In the genomic region with DNA sequence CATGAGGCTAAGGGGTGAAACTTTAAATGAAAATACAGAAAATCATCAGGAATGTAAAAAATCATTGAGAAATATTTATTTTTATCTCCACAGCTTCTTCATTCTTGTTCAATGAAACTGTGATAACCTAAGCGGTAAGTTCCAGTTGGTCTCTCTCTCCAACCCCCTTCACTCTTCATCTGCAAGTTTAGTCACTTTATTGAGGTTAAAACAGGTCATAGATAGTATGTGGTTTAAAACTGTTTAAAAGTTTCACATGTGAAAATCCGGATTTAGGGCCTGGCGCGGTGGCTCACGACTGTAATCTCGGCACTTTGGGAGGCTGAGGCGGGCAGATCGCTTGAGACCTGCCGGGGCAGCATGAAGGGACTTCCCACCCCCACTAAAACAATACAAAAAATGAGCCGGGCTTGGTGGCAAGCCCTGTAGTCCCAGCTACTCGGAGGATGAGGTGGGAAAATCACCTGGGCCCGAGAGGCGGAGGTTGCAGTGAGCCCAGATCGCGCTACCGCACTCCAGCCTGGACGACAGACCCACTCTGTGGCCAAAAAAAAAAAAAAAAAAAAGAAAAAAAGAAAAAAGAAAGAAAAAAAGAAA, we compare ENCODE assay signal across 18 cellular contexts. TPM values are rescaled to one million over a fixed set of nuclear protein-coding genes. Genes with fewer than 3 reads are reported as not detected.
DNase-seq lines count a peak whose midpoint lies in the region; ATAC-seq and TF ChIP-seq lines count a peak whose summit lies in the region.
"Had no signal": no experiment of that assay in that cellular context is flagged by ENCODE, and none has a peak within 500 bp of the region (broad histone marks: within the 10 kb centered on the region; RNA-seq: fewer than 3 reads in every experiment).

No MANE protein-coding gene starts in this region.

- H3K4me1 ChIP-seq in CD4-positive, alpha-beta memory T cell (ENCODE audit: insufficient read depth, low read length) = peaks cover 22% of the 10 kb centered on the region
- H3K4me1 ChIP-seq in endodermal cell (ENCODE audit: control insufficient read depth, insufficient read depth, low read length) = peaks cover 8% of the 10 kb centered on the region
- H3K4me1 ChIP-seq in neuron (ENCODE audit: insufficient read depth, low read length) = peaks cover 5% of the 10 kb centered on the region
- H3K4me1 ChIP-seq in SJCRH30 = no peaks in the 10 kb centered on the region; the same call in 1 of the 2 replicates
- H3K4me1 ChIP-seq: uterus had no signal

- peak in 1 of 5 donors; percentile 41 for DNase-seq in CD4-positive, alpha-beta memory T cell
- DNase-seq in M059J (ENCODE audit: low read depth) (peak; percentile 23), endodermal cell (peak; percentile 54), COLO829 (ENCODE audit: low spot score) (no peak), SJCRH30 (no peak), T-cell (no peak)
- DNase-seq: activated CD4-positive, alpha-beta T cell treated with anti-CD3 and anti-CD28 coated beads for 1 hour; activated T-cell treated with anti-CD3 and anti-CD28 coated beads, Interleukin-2, amount 50 U/mL, for 24 hours; anterior cingulate cortex; cortex of kidney; PC-9; stimulated activated CD4-positive, alpha-beta T cell treated with anti-CD3 and anti-CD28 coated beads, Interleukin-4, amount 100 ng/mL, for 24 hours; stimulated activated naive B cell treated with anti-CD40 and anti-IgM and Interleukin-4, amounts not matched to agents 10 μg/mL and 1 μg/mL and 100 μg/mL, for 72 hours; SW 1271; uterus had no signal

- peak overlapping the region in 4 of 8 donors; percentile 21 to 93 (median 43) for H3K4me3 Mint-ChIP-seq in CD4-positive, alpha-beta memory T cell
- H3K4me3 Mint-ChIP-seq in endodermal cell = no peak overlapping the region
- peak overlapping the region in 1 of 3 donors; percentile 22 for H3K4me3 Mint-ChIP-seq in T-cell

- ATAC-seq in HG03469 (IDR thresholded peaks at IDR 0.05; ENCODE audit: unreplicated experiment) = no peak
- no peak for ATAC-seq in T-cell (replicated peaks in 1 of 4)
- ATAC-seq: stimulated activated naive B cell treated with anti-CD40 and anti-IgM and Interleukin-4, amounts not matched to agents 10 μg/mL and 1 μg/mL and 100 μg/mL, for 72 hours had no signal

- peaks cover 11 to 29% (median 16%) of the 10 kb centered on the region in 4 donors for H3K4me1 Mint-ChIP-seq in CD4-positive, alpha-beta memory T cell
- H3K4me1 Mint-ChIP-seq in endodermal cell = peaks cover 28% of the 10 kb centered on the region
- peaks cover 22 to 26% (median 25%) of the 10 kb centered on the region in 3 donors for H3K4me1 Mint-ChIP-seq in T-cell

- no peaks in the 10 kb centered on the region for H3K9me3 Mint-ChIP-seq in CD4-positive, alpha-beta memory T cell
- H3K9me3 Mint-ChIP-seq in endodermal cell (no peaks in the 10 kb centered on the region), T-cell (no peaks in the 10 kb centered on the region)
- H3K9me3 Mint-ChIP-seq: activated T-cell treated with anti-CD3 and anti-CD28 coated beads, Interleukin-2, amount 50 U/mL, for 24 hours; stimulated activated naive B cell treated with anti-CD40 and anti-IgM and Interleukin-4, amounts not matched to agents 10 μg/mL and 1 μg/mL and 100 μg/mL, for 72 hours had no signal

- WGBS in endodermal cell (ENCODE audit: insufficient coverage in 1 of 2, insufficient read length in 1 of 2), 2 experiments = 86 to 90% methylated on average over 7 to 17 of the region's 17 CpGs

- no peaks in the 10 kb centered on the region for H3K27me3 ChIP-seq in CD4-positive, alpha-beta memory T cell (ENCODE audit: insufficient read depth, low read length)
- H3K27me3 ChIP-seq in endodermal cell (ENCODE audit: control insufficient read depth, insufficient read depth, low read length, poor library complexity, severe bottlenecking) (no peaks in the 10 kb centered on the region), neuron (ENCODE audit: insufficient read depth, low read length) (no peaks in the 10 kb centered on the region), SJCRH30 (no peaks in the 10 kb centered on the region)
- H3K27me3 ChIP-seq: right atrium auricular region, uterus had no signal

- H3K36me3 Mint-ChIP-seq in CD4-positive, alpha-beta memory T cell = peaks cover 0 to 8% of the 10 kb centered on the region in 2 donors
- no peaks in the 10 kb centered on the region for H3K36me3 Mint-ChIP-seq in endodermal cell (ENCODE audit: low read depth)
- H3K36me3 Mint-ChIP-seq in T-cell = no peaks in the 10 kb centered on the region

- intact Hi-C loops in CD4-positive, alpha-beta memory T cell (cut with micrococcal nuclease) = loop anchor here (1.0 to 2.0 kb wide), 6 partner anchors 89 to 726 kb away; a partner anchor contains a TSS

- H3K27me3 Mint-ChIP-seq in CD4-positive, alpha-beta memory T cell = no peaks in the 10 kb centered on the region
- H3K27me3 Mint-ChIP-seq in endodermal cell (ENCODE audit: insufficient read depth) = no peaks in the 10 kb centered on the region
- peaks cover 0 to 2% of the 10 kb centered on the region in 2 donors for H3K27me3 Mint-ChIP-seq in T-cell
- H3K27me3 Mint-ChIP-seq: stimulated activated naive B cell treated with anti-CD40 and anti-IgM and Interleukin-4, amounts not matched to agents 10 μg/mL and 1 μg/mL and 100 μg/mL, for 72 hours had no signal

- H3K36me3 ChIP-seq in CD4-positive, alpha-beta memory T cell (ENCODE audit: insufficient read depth, low read length) = no peaks in the 10 kb centered on the region
- no peaks in the 10 kb centered on the region for H3K36me3 ChIP-seq in endodermal cell (ENCODE audit: control insufficient read depth, insufficient read depth, low read length)
- H3K36me3 ChIP-seq in neuron (ENCODE audit: insufficient read depth, low read length) = no peaks in the 10 kb centered on the region
- no peaks in the 10 kb centered on the region for H3K36me3 ChIP-seq in SJCRH30
- H3K36me3 ChIP-seq: right atrium auricular region, uterus had no signal

- POLR2A ChIA-PET in CD4-positive, alpha-beta memory T cell (lab: Charles Lee; ENCODE audit: partially characterized antibody) = no interaction called here
- POLR2A ChIA-PET in T-cell (lab: Charles Lee) = no interaction called here

- H3K4me3 ChIP-seq in CD4-positive, alpha-beta memory T cell (ENCODE audit: low read length in 2 of 2) = no peak overlapping the region
- no peak overlapping the region for H3K4me3 ChIP-seq in endodermal cell (ENCODE audit: low read length)
- H3K4me3 ChIP-seq in neuron (ENCODE audit: low read length) = no peak overlapping the region
- H3K4me3 ChIP-seq in SJCRH30 = no peak overlapping the region

- H3K27ac ChIP-seq in CD4-positive, alpha-beta memory T cell (ENCODE audit: low read depth, low read length) = no peak overlapping the region
- no peak overlapping the region for H3K27ac ChIP-seq in endodermal cell (ENCODE audit: low read depth, low read length)
- H3K27ac ChIP-seq in SJCRH30 = no peak overlapping the region
- H3K27ac ChIP-seq: PC-9 had no signal

- H3K27ac Mint-ChIP-seq in CD4-positive, alpha-beta memory T cell = peak overlapping the region in 4 of 7 donors; percentile 47 to 98 (median 80)
- H3K27ac Mint-ChIP-seq in endodermal cell (peak overlapping the region; percentile 70), T-cell (no peak overlapping the region)

- TF ChIP-seq CTCF in endodermal cell (conservative IDR thresholded peaks at IDR 0.05) = no peak

- peak overlapping the region; percentile 79 for H2AFZ ChIP-seq in neuron (ENCODE audit: low read depth, low read length)

- H3K9ac ChIP-seq in endodermal cell (ENCODE audit: extremely low read depth, low read length, poor library complexity, severe bottlenecking) = no peak overlapping the region

- CTCF ChIA-PET in CD4-positive, alpha-beta memory T cell (lab: Charles Lee; ENCODE audit: partially characterized antibody) = interaction anchor here (1.1 to 2.2 kb wide), 2 partner anchors 262 to 268 kb away, joined by 3 to 6 read pairs; no protein-coding TSS in a partner anchor
- CTCF ChIA-PET in T-cell (lab: Charles Lee) = interaction anchor here (0.7 to 0.9 kb wide), 3 partner anchors 16 to 300 kb away, joined by 4 to 10 read pairs (median 4); no protein-coding TSS in a partner anchor

- no peaks in the 10 kb centered on the region for H3K9me3 ChIP-seq in CD4-positive, alpha-beta memory T cell (ENCODE audit: control insufficient read depth in 1 of 2, low read length in 2 of 2)
- H3K9me3 ChIP-seq in endodermal cell (ENCODE audit: control insufficient read depth, low read length) (no peaks in the 10 kb centered on the region), neuron (ENCODE audit: low read length) (no peaks in the 10 kb centered on the region), SJCRH30 (replicated peaks) (no peaks in the 10 kb centered on the region)
- H3K9me3 ChIP-seq: right atrium auricular region, uterus had no signal

RNA-seq across cellular contexts. Expression of a gene that starts 1.6 kb away (rescaled TPM):
- 1 to 10 TPM; 6.3 to 7.8 TPM for total RNA-seq in CD4-positive, alpha-beta memory T cell
- polyA plus RNA-seq in CD4-positive, alpha-beta memory T cell = under 1 TPM in 1 of 2 donors, not detected in 1; 0.36 TPM
- total RNA-seq in M059J (2014; rRNA removed; shearing (Covaris generic)) = 8.6 and 12.5 TPM in 2 replicates
- total RNA-seq in endodermal cell (10 to 100 TPM; 19.8 to 28.1 TPM), T-cell (10 to 100 TPM in 1 of 5 donors, 1 to 10 TPM in 4; 6.9 to 11.5 (median 7.4) TPM)
- 18.1 TPM for polyA plus RNA-seq in endodermal cell (2013, experiment 1 of 2)
- 16.0 TPM for polyA plus RNA-seq in endodermal cell (2013, experiment 2 of 2)
- 8.0 and 10.9 TPM in 2 replicates for total RNA-seq in SJCRH30 (2014; rRNA removed; shearing (Covaris generic))

Comparison
In these comparisons a context has a peak if more than half of its experiments do, and no peak if none do; other contexts are left out.
1. DNase-seq: peak in M059J (single experiment) and endodermal cell (single experiment); none in COLO829 (single experiment), SJCRH30 (0 of 2) and T-cell (0 of 34).
2. H3K27ac Mint-ChIP-seq: peak in CD4-positive, alpha-beta memory T cell (4 of 7) and endodermal cell (single experiment); none in T-cell (0 of 2).